In the genomic region with DNA sequence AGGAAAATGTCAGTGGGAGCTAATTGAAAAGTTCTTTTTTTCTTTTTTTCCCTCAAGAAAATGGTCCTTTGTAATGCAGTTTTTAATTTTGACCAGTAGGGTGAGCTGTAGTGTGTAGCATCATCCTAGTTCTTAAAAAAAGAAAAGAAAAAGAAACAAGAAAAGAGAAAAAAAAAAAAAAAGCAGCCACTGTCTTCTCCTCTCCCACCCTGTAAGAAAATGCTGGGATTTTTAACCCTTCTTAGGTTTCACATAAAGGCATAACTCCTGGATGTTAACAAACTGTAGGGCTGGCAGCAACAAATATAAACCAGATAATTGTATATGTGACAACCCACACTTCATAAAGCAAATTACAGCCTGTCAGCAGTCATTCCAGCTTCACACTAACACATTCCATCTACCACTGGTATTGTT, we compare ENCODE assay signal across 8 cellular contexts.
DNase-seq lines count a peak whose midpoint lies in the region; ATAC-seq and TF ChIP-seq lines count a peak whose summit lies in the region.

No MANE protein-coding gene starts in this region.

- no peaks in the 10 kb centered on the region for H3K36me3 ChIP-seq in uterus

- POLR2A ChIA-PET in activated CD8-positive, alpha-beta T cell treated with anti-CD3 and anti-CD28 coated beads for 36 hours (lab: Charles Lee): interaction anchor here (0.6 to 0.7 kb wide), 2 partner anchors 51 to 178 kb away, joined by 3 read pairs; no protein-coding TSS in a partner anchor

- CTCF ChIA-PET in activated CD8-positive, alpha-beta T cell treated with anti-CD3 and anti-CD28 coated beads for 36 hours (lab: Charles Lee): interaction anchor here (0.6 to 8.7 kb wide), 61 partner anchors 10 to 266 kb away, joined by 3 to 63 read pairs (median 4); partner anchors contain the start of genes HOXB3 and HOXB5

- H3K9me3 Mint-ChIP-seq in activated CD8-positive, alpha-beta T cell treated with anti-CD3 and anti-CD28 coated beads for 36 hours: no peaks in the 10 kb centered on the region

- intact Hi-C loops in activated CD8-positive, alpha-beta T cell treated with anti-CD3 and anti-CD28 coated beads for 36 hours (cut with micrococcal nuclease): loop anchor here (5.0 kb wide), 1 partner anchor 105 kb away; no protein-coding TSS in a partner anchor
- intact Hi-C loops in uterus (cut with DNase I; ENCODE audit: low total_unique reads) (no loop called here), head of caudate nucleus (cut with DNase I) (no loop called here)

- TF ChIP-seq CTCF in activated CD8-positive, alpha-beta T cell treated with anti-CD3 and anti-CD28 coated beads for 36 hours (IDR thresholded peaks at IDR 0.05): peak; percentile 84
- TF ChIP-seq CTCF in uterus (IDR thresholded peaks at IDR 0.05): peak; percentile 51 to 60 (median 56)

- ATAC-seq in activated CD8-positive, alpha-beta T cell treated with anti-CD3 and anti-CD28 coated beads for 36 hours: peak; percentile 53
- no peak for ATAC-seq in HG03354 (IDR thresholded peaks at IDR 0.05; ENCODE audit: poor library complexity, severe bottlenecking, unreplicated experiment)

- H3K4me1 ChIP-seq in uterus: no peaks in the 10 kb centered on the region

- TF ChIP-seq POLR2A in uterus (IDR thresholded peaks at IDR 0.05): no peak

- no peak overlapping the region for H3K27ac ChIP-seq in uterus

- H3K36me3 Mint-ChIP-seq in activated CD8-positive, alpha-beta T cell treated with anti-CD3 and anti-CD28 coated beads for 36 hours (ENCODE audit: low read depth): peaks cover 6% of the 10 kb centered on the region

- H3K27me3 Mint-ChIP-seq in activated CD8-positive, alpha-beta T cell treated with anti-CD3 and anti-CD28 coated beads for 36 hours: no peaks in the 10 kb centered on the region

- H3K9me3 ChIP-seq in uterus: no peaks in the 10 kb centered on the region

- no peak overlapping the region for H3K27ac Mint-ChIP-seq in activated CD8-positive, alpha-beta T cell treated with anti-CD3 and anti-CD28 coated beads for 36 hours

- no peaks in the 10 kb centered on the region for H3K27me3 ChIP-seq in uterus

- peaks cover 6% of the 10 kb centered on the region for H3K4me1 Mint-ChIP-seq in activated CD8-positive, alpha-beta T cell treated with anti-CD3 and anti-CD28 coated beads for 36 hours (ENCODE audit: low read depth)

- DNase-seq in EL (peak; percentile 33), Kasumi-1 (lab: John Stamatoyannopoulos, UW) (peak; percentile 62 to 85), iris pigment epithelial cell (ENCODE audit: low read depth) (peak; percentile 38), uterus (no peak), MV-4-11 (lab: John Stamatoyannopoulos, UW) (no peak), head of caudate nucleus (no peak)
- no peak for DNase-seq in activated CD8-positive, alpha-beta T cell treated with anti-CD3 and anti-CD28 coated beads for 36 hours

- H3K4me3 Mint-ChIP-seq in activated CD8-positive, alpha-beta T cell treated with anti-CD3 and anti-CD28 coated beads for 36 hours: no peak overlapping the region

- no peak overlapping the region for H3K4me3 ChIP-seq in uterus

Comparison
In these comparisons a context has a peak if more than half of its experiments do, and no peak if none do; other contexts are left out.
1. DNase-seq: peak in EL (single experiment), Kasumi-1 (2 of 2) and iris pigment epithelial cell (single experiment); none in activated CD8-positive, alpha-beta T cell treated with anti-CD3 and anti-CD28 coated beads for 36 hours (single experiment), uterus (0 of 2), MV-4-11 (single experiment) and head of caudate nucleus (0 of 42).